9 cellular contexts compared by ENCODE assay signal in genomic region chr2:182101263-182101662, GRCh38.
DNase-seq lines count a peak whose midpoint lies in the region; ATAC-seq and TF ChIP-seq lines count a peak whose summit lies in the region.
"Had no signal": no experiment of that assay in that cellular context is flagged by ENCODE, and none has a peak within 500 bp of the region (broad histone marks: within the 10 kb centered on the region; RNA-seq: fewer than 3 reads in every experiment).

No MANE protein-coding gene starts in this region.

- no peak overlapping the region for H3K4me3 Mint-ChIP-seq in nephron progenitor cell
- H3K4me3 Mint-ChIP-seq: nephron had no signal

- H3K27ac ChIP-seq in prostate gland: no peak overlapping the region
- H3K27ac ChIP-seq: epithelial cell of prostate had no signal

- no peaks in the 10 kb centered on the region for H3K36me3 ChIP-seq in prostate gland

- peak; percentile 69 for ATAC-seq in GM18867 (IDR thresholded peaks at IDR 0.05; ENCODE audit: unreplicated experiment)
- peak; percentile 79 for ATAC-seq in HG02885 (IDR thresholded peaks at IDR 0.05; ENCODE audit: poor library complexity, unreplicated experiment)
- peak; percentile 45; the same call in 1 of the 3 replicates for ATAC-seq in SK-N-SH treated with all-trans-retinoic acid at 6 μM for 48 hours
- ATAC-seq in GM21717 (IDR thresholded peaks at IDR 0.05; ENCODE audit: unreplicated experiment): no peak

- H3K4me1 Mint-ChIP-seq in nephron progenitor cell: peaks cover 5% of the 10 kb centered on the region

- no peak overlapping the region for H3K4me3 ChIP-seq in prostate gland

- H3K27me3 ChIP-seq in prostate gland (replicated peaks; ENCODE audit: insufficient read depth): no peaks in the 10 kb centered on the region

- peaks cover under 1% of the 10 kb centered on the region for H3K9me3 Mint-ChIP-seq in nephron progenitor cell

- no peaks in the 10 kb centered on the region for H3K27me3 Mint-ChIP-seq in nephron progenitor cell (ENCODE audit: low read depth, poor library complexity)

- DNase-seq in nephron progenitor cell: no peak
- DNase-seq in 8988T: no peak
- no peak for DNase-seq in prostate gland (ENCODE audit: low spot score)

- no peaks in the 10 kb centered on the region for H3K36me3 Mint-ChIP-seq in nephron progenitor cell (ENCODE audit: low read depth)

- H3K9me3 ChIP-seq in prostate gland: no peaks in the 10 kb centered on the region

- TF ChIP-seq POLR2A in prostate gland (IDR thresholded peaks at IDR 0.05): no peak

- intact Hi-C loops in prostate gland (cut with DNase I): no loop called here

- H3K27ac Mint-ChIP-seq in nephron progenitor cell: no peak overlapping the region

- TF ChIP-seq CTCF in nephron progenitor cell (IDR thresholded peaks at IDR 0.05): peak; percentile 32
- no peak for TF ChIP-seq CTCF in prostate gland (IDR thresholded peaks at IDR 0.05)

- H3K4me1 ChIP-seq in prostate gland (replicated peaks): no peaks in the 10 kb centered on the region

TF ChIP-seq in SK-N-SH treated with all-trans-retinoic acid at 6 μM for 48 hours, 23 proteins besides CTCF, POLR2A, EP300 and RAD21:
- TF ChIP-seq ZNF70 (CRISPR knock-in tag; IDR thresholded peaks at IDR 0.05) (no peak), POU6F1 (CRISPR knock-in tag; IDR thresholded peaks at IDR 0.05; ENCODE audit: borderline replicate concordance, low read depth) (no peak), PPARA (CRISPR knock-in tag; IDR thresholded peaks at IDR 0.05; ENCODE audit: borderline replicate concordance) (no peak), PATZ1 (CRISPR knock-in tag; IDR thresholded peaks at IDR 0.05; ENCODE audit: borderline replicate concordance) (no peak), ZFP30 (CRISPR knock-in tag; IDR thresholded peaks at IDR 0.05) (no peak)
